13 cellular contexts compared by ENCODE assay signal in genomic region chr1:92913093-92913819, GRCh38.
"Had no signal": no experiment of that assay in that cellular context is flagged by ENCODE, and none has a peak within 500 bp of the region (broad histone marks: within the 10 kb centered on the region; RNA-seq: fewer than 3 reads in every experiment).

No MANE protein-coding gene starts in this region.

- ATAC-seq: activated CD4-positive, CD25-positive, alpha-beta regulatory T cell treated with anti-CD3 and anti-CD28 coated beads, Interleukin-2, amount 50 U/mL, for 24 hours; activated naive CD8-positive, alpha-beta T cell treated with anti-CD3 and anti-CD28 coated beads, Interleukin-2, amount 50 U/mL, for 24 hours; activated T-cell treated with anti-CD3 and anti-CD28 coated beads, Interleukin-2, amount 50 U/mL, for 4 hours had no signal

- H3K9me3 ChIP-seq: sigmoid colon, thyroid gland had no signal

- H3K9ac ChIP-seq: parathyroid adenoma had no signal

- H3K27me3 ChIP-seq: sigmoid colon, thyroid gland had no signal

- H3K79me2 ChIP-seq: parathyroid adenoma had no signal

- H3K36me3 ChIP-seq: sigmoid colon, thyroid gland had no signal

- H2AFZ ChIP-seq: parathyroid adenoma had no signal

- H3K4me1 ChIP-seq: parathyroid adenoma, thyroid gland had no signal

- H3K27ac ChIP-seq: coronary artery, parathyroid adenoma, sigmoid colon, thyroid gland had no signal

- DNase-seq: activated CD4-positive, alpha-beta T cell treated with anti-CD3 and anti-CD28 coated beads, Interleukin-2, amount 10 ng/mL, durations not matched to agents 7 days and 5 days; activated CD8-positive, alpha-beta memory T cell treated with anti-CD3 and anti-CD28 coated beads, Interleukin-2, amount 50 U/mL, for 4 hours; activated naive CD4-positive, alpha-beta T cell treated with anti-CD3 and anti-CD28 coated beads for 36 hours; activated naive CD8-positive, alpha-beta T cell treated with anti-CD3 and anti-CD28 coated beads, Interleukin-2, amount 50 U/mL, for 24 hours; activated T-cell treated with anti-CD3 and anti-CD28 coated beads, Interleukin-2, amount 50 U/mL, for 4 hours; anterior cingulate cortex; sigmoid colon; stimulated activated naive CD4-positive, alpha-beta T cell treated with Interleukin-2 at 50 U/mL for 16 hours; thyroid gland had no signal

- H3K4me3 ChIP-seq: coronary artery, lung, sigmoid colon, thyroid gland had no signal
